9 cellular contexts compared by ENCODE assay signal in the genomic region with DNA sequence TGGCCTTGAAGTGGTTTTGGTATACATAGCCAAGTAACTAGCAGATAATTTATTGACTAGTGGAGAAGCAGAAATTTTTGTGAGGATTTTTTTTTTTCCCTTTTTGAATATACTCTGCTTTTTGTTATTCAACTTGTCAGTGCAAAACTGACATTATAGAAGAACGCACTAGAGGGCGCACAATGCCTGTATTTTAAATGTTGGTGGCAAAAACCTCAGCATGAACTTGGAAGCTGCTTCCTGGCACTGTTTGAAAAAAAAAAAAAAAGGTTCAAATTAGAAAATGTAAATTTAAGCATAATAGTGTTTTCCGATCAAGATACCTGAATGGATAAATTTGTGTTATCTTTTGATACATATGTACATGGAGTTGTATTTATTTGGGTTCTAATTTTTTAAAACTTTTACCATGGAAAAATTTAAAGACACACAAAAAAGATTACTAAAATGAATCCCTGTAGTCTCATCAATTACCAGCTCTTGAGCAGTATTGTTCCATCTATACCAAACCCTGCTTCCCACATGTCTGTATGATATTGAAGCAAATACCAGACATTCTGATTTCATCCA. TPM values are rescaled to one million over a fixed set of nuclear protein-coding genes. Genes with fewer than 3 reads are reported as not detected.
DNase-seq lines count a peak whose midpoint lies in the region; ATAC-seq and TF ChIP-seq lines count a peak whose summit lies in the region.
"Had no signal": no experiment of that assay in that cellular context is flagged by ENCODE, and none has a peak within 500 bp of the region (broad histone marks: within the 10 kb centered on the region; RNA-seq: fewer than 3 reads in every experiment).

No MANE protein-coding gene starts in this region.

- no peak overlapping the region for H3K4me3 ChIP-seq in HFF-Myc (replicated peaks; ENCODE audit: low read depth, low read length)

- H3K36me3 Mint-ChIP-seq in Calu3 (ENCODE audit: insufficient read depth, unreplicated experiment) (no peaks in the 10 kb centered on the region), naive B cell (peaks cover 0 to 4% of the 10 kb centered on the region in 2 donors)
- H3K36me3 Mint-ChIP-seq: activated naive CD4-positive, alpha-beta T cell treated with anti-CD3 and anti-CD28 coated beads, Interleukin-2, amount 50 U/mL, for 72 hours had no signal

- H3K4me3 Mint-ChIP-seq in Calu3 (ENCODE audit: low read depth, unreplicated experiment) (no peak overlapping the region), naive B cell (no peak overlapping the region)

- no TSS peak for BruUV-seq in Calu3 (replicated peaks; lab: Mats Ljungman, UMichigan)

- TF ChIP-seq CTCF in Calu3 (IDR thresholded peaks at IDR 0.05; ENCODE audit: unreplicated experiment), result no peak
- peak; percentile 46 for TF ChIP-seq CTCF in HFF-Myc (IDR thresholded peaks at IDR 0.05; ENCODE audit: low read depth, low read length, missing control alignments)

- H3K27me3 Mint-ChIP-seq in Calu3 (ENCODE audit: unreplicated experiment) (no peaks in the 10 kb centered on the region), naive B cell (no peaks in the 10 kb centered on the region)

- DNase-seq in Calu3 (peak; percentile 66), HFF-Myc (ENCODE audit: extremely low read depth, low read depth) (peak; percentile 62), NCI-H748 treated with DMSO at 0.1 percent for 48 hours (lab: John Stamatoyannopoulos, UW) (peak; percentile 13), epidermal melanocyte (ENCODE audit: insufficient read length, low spot score) (peak; percentile 42), naive B cell (peak; percentile 46), superior temporal gyrus (ENCODE audit: extremely low spot score) (peak; percentile 95)
- peak; percentile 65 for DNase-seq in activated CD8-positive, alpha-beta memory T cell treated with anti-CD3 and anti-CD28 coated beads for 24 hours

- H3K4me1 Mint-ChIP-seq in Calu3 (ENCODE audit: low read depth, unreplicated experiment) (no peaks in the 10 kb centered on the region), naive B cell (peaks cover 0 to 13% (median 6%) of the 10 kb centered on the region in 3 donors)

- H3K9me3 Mint-ChIP-seq in Calu3 (ENCODE audit: low read depth, unreplicated experiment), result no peaks in the 10 kb centered on the region
- H3K9me3 Mint-ChIP-seq in naive B cell, result no peaks in the 10 kb centered on the region
- H3K9me3 Mint-ChIP-seq: activated naive CD4-positive, alpha-beta T cell treated with anti-CD3 and anti-CD28 coated beads, Interleukin-2, amount 50 U/mL, for 72 hours had no signal

- intact Hi-C loops in Calu3 (cut with micrococcal nuclease; ENCODE audit: unreplicated experiment), result loop anchor here (1.0 to 5.0 kb wide), 3 partner anchors 101 to 546 kb away; no protein-coding TSS in a partner anchor

- CTCF ChIA-PET in Calu3 (lab: Charles Lee), result interaction anchor here (0.6 to 1.0 kb wide), 3 partner anchors 21 to 545 kb away, joined by 3 to 8 read pairs (median 5); no protein-coding TSS in a partner anchor

- ATAC-seq in naive B cell (ENCODE audit: low read depth in 2 of 2) (peak in 1 of 2 donors; percentile 39), HG02970 (IDR thresholded peaks at IDR 0.05; ENCODE audit: low FRiP score, unreplicated experiment) (no peak)
- ATAC-seq: activated naive CD4-positive, alpha-beta T cell treated with anti-CD3 and anti-CD28 coated beads, Interleukin-2, amount 50 U/mL, for 72 hours had no signal

- H3K27ac Mint-ChIP-seq in Calu3 (ENCODE audit: unreplicated experiment) (no peak overlapping the region), naive B cell (peak overlapping the region in 1 of 6 donors; percentile 5)
- H3K27ac Mint-ChIP-seq: activated naive CD4-positive, alpha-beta T cell treated with anti-CD3 and anti-CD28 coated beads, Interleukin-2, amount 50 U/mL, for 72 hours had no signal

RNA-seq across cellular contexts. Expression of a gene that starts 56.0 kb away (rescaled TPM):
- 15.3 and 15.8 TPM in 2 replicates for total RNA-seq in Calu3 (2022)
- polyA plus RNA-seq in naive B cell (ENCODE audit: low read depth in 6 of 6), result 10 to 100 TPM; 25.9 to 80.1 (median 35.3) TPM

Comparison
In these comparisons a context has a peak if more than half of its experiments do, and no peak if none do; other contexts are left out.
1. DNase-seq: peak in every context shown above with its lines; median percentile 95 in superior temporal gyrus; 66 in Calu3; 65 in activated CD8-positive, alpha-beta memory T cell treated with anti-CD3 and anti-CD28 coated beads for 24 hours; 62 in HFF-Myc; 46 in naive B cell; 42 in epidermal melanocyte; 13 in NCI-H748 treated with DMSO at 0.1 percent for 48 hours.